8 cellular contexts compared by ENCODE assay signal in genomic region chr11:62601364-62602140, GRCh38. TPM values are rescaled to one million over a fixed set of nuclear protein-coding genes. Genes with fewer than 3 reads are reported as not detected.
DNase-seq lines count a peak whose midpoint lies in the region; ATAC-seq and TF ChIP-seq lines count a peak whose summit lies in the region.

MTA2 (minus strand) TSS chr11:62601865; CDS start chr11:62601450, 415 bp downstream.

- H3K36me3 Mint-ChIP-seq in IgD-negative memory B cell, result peaks cover 11% of the 10 kb centered on the region

- H3K4me1 Mint-ChIP-seq in IgD-negative memory B cell, result peaks cover 31 to 44% (median 41%) of the 10 kb centered on the region in 3 donors

- peak within 1 kb of the TSS; percentile 94 to 99 (median 97) for H3K27ac Mint-ChIP-seq in IgD-negative memory B cell

- peaks cover 2% of the 10 kb centered on the region for H3K27me3 Mint-ChIP-seq in IgD-negative memory B cell

- peaks cover 0 to 3% (median 0%) of the 10 kb centered on the region in 3 donors for H3K9me3 Mint-ChIP-seq in IgD-negative memory B cell

- H3K4me3 ChIP-seq in mucosa of descending colon, result peak within 1 kb of the TSS; percentile 88

- ATAC-seq in GM21529 (IDR thresholded peaks at IDR 0.05; ENCODE audit: unreplicated experiment), result peak; percentile 74
- peak; percentile 88 for ATAC-seq in mucosa of descending colon

- peaks cover 28% of the 10 kb centered on the region for H3K4me1 ChIP-seq in mucosa of descending colon (ENCODE audit: low read depth)

- no peaks in the 10 kb centered on the region for H3K9me3 ChIP-seq in mucosa of descending colon

- H3K4me3 Mint-ChIP-seq in IgD-negative memory B cell, result peak within 1 kb of the TSS; percentile 89 to 99 (median 96)

- intact Hi-C loops in mucosa of descending colon (cut with DNase I, micrococcal nuclease), result loop anchor here in 1 of 2 donors (2.0 kb wide), 1 partner anchor 71 kb away; the partner anchor contains the start of gene LBHD1

- DNase-seq in DMS 273 treated with DMSO at 0.1 percent for 48 hours (lab: John Stamatoyannopoulos, UW) (peak; percentile 84), OCI-M2 (lab: John Stamatoyannopoulos, UW; ENCODE audit: unreplicated experiment) (peak; percentile 87), activated T-cell treated with anti-CD3 and anti-CD28 coated beads for 4 hours (peak; percentile 100), epidermal melanocyte (ENCODE audit: insufficient read length, low spot score) (peak; percentile 73), mucosa of descending colon (peak; percentile 98 to 100 (median 98))
- peak; percentile 99 for DNase-seq in stimulated activated CD8-positive, alpha-beta memory T cell treated with anti-CD3 and anti-CD28 coated beads, Interleukin-4, amount 100 ng/mL, for 24 hours (ENCODE audit: low read depth)

- no peaks in the 10 kb centered on the region for H3K36me3 ChIP-seq in mucosa of descending colon (ENCODE audit: low read depth)

- TF ChIP-seq CTCF in mucosa of descending colon (IDR thresholded peaks at IDR 0.05), result no peak

RNA-seq across cellular contexts. Expression of gene MTA2, which starts in this region (rescaled TPM):
- 32.9 TPM for polyA plus RNA-seq in IgD-negative memory B cell
- total RNA-seq in mucosa of descending colon, result 10 to 100 TPM; 70.7 to 92.1 (median 89.6) TPM

Comparison
In these comparisons a context has a peak if more than half of its experiments do, and no peak if none do; other contexts are left out.
1. Peak in every context shown above with its lines: DNase-seq, ATAC-seq and H3K4me3 ChIP-seq.